Comparison of ENCODE assay signal across 8 cellular contexts in the genomic region with DNA sequence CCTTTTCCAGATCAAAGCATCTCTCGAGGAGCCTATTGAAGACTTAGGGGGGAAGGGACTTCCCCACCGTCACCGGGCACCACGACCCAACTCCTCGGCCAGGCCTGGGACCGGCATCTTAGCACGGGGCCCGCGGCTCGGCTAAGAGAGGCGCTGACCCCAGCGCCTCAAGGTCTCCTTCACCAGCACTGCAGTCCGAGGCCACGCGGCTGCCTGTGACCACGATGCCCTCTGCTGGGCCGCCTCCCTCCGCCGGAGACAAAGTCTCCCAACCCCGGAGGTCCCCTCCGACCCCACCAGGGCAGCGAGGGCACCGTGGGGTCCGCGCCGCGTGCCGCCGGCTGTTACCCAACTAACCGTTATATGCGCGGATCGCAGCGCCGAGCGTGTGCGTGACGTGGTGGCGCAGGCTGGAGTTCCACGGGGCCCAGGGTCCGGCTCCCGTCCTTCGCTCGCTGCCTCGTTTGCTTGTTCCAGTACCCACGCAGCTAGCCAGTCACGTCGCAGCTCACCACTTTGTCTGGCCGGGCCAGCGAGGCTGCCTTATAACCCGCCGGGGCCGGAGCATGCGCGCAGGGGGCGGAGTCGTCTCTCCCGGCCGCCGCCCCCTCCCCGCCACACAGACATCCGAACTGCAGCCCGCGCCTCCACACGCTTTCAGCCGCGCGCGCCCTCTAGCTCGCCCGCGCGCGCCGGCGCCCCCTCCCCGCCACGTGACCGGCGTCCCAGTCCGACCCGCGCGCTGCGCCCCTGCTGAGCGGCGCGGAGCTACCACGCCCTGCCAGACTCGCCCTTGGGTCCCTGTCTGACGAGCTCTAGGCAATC. TPM values are rescaled to one million over a fixed set of nuclear protein-coding genes. Genes with fewer than 3 reads are reported as not detected.
DNase-seq lines count a peak whose midpoint lies in the region; ATAC-seq and TF ChIP-seq lines count a peak whose summit lies in the region.

A gene with protein sequence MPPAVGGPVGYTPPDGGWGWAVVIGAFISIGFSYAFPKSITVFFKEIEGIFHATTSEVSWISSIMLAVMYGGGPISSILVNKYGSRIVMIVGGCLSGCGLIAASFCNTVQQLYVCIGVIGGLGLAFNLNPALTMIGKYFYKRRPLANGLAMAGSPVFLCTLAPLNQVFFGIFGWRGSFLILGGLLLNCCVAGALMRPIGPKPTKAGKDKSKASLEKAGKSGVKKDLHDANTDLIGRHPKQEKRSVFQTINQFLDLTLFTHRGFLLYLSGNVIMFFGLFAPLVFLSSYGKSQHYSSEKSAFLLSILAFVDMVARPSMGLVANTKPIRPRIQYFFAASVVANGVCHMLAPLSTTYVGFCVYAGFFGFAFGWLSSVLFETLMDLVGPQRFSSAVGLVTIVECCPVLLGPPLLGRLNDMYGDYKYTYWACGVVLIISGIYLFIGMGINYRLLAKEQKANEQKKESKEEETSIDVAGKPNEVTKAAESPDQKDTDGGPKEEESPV (minus strand): TSS at position 519 of the 825 bp plus-strand sequence. CDS start 26,888 bp downstream, outside the sequence.

- H3K36me3 ChIP-seq in Caco-2 (ENCODE audit: control insufficient read depth, insufficient read depth, low read length) (no peaks in the 10 kb centered on the region), mesenchymal stem cell (ENCODE audit: control insufficient read depth in 1 of 2, insufficient read depth in 2 of 2, low read depth in 1 of 2, low read length in 2 of 2) (peaks cover 0 to 8% of the 10 kb centered on the region in 2 experiments)
- H3K36me3 ChIP-seq in effector memory CD4-positive, alpha-beta T cell (ENCODE audit: control insufficient read depth, insufficient read depth, low read length), result no peaks in the 10 kb centered on the region

- H2BK120ac ChIP-seq in mesenchymal stem cell (ENCODE audit: low read depth, low read length), result peak within 1 kb of the TSS; percentile 73

- peaks cover 2% of the 10 kb centered on the region for H3K79me1 ChIP-seq in mesenchymal stem cell (replicated peaks; ENCODE audit: low read length, poor library complexity, severe bottlenecking)

- peak within 1 kb of the TSS; percentile 87 to 92 for H3K4ac ChIP-seq in mesenchymal stem cell (ENCODE audit: low read depth in 1 of 2, low read length in 2 of 2)

- H2AK5ac ChIP-seq in mesenchymal stem cell (ENCODE audit: low read length, severe bottlenecking), result peak within 1 kb of the TSS; percentile 70

- no TSS peak for BruUV-seq in Caco-2 (replicated peaks; lab: Mats Ljungman, UMichigan)

- peak within 1 kb of the TSS; percentile 92 for H3K9ac ChIP-seq in mesenchymal stem cell (ENCODE audit: low read length)

- H3K4me3 ChIP-seq in Caco-2 (ENCODE audit: low read depth, low read length) (peak within 1 kb of the TSS; percentile 69), mesenchymal stem cell (ENCODE audit: insufficient read depth in 1 of 2, low read depth in 1 of 2, low read length in 2 of 2) (peak within 1 kb of the TSS; percentile 90 to 91)
- H3K4me3 ChIP-seq in effector memory CD4-positive, alpha-beta T cell (ENCODE audit: insufficient read depth, low read depth, low read length, poor library complexity, severe bottlenecking), result peak within 1 kb of the TSS; percentile 95

- H3K27ac ChIP-seq in effector memory CD4-positive, alpha-beta T cell (ENCODE audit: insufficient read depth, low read length, poor library complexity, severe bottlenecking), result peak within 1 kb of the TSS; percentile 89
- peak within 1 kb of the TSS; percentile 94 for H3K27ac ChIP-seq in mesenchymal stem cell (ENCODE audit: low read length, poor library complexity, severe bottlenecking)

- H3K27me3 Mint-ChIP-seq in Caco-2 (ENCODE audit: insufficient read depth, unreplicated experiment), result no peaks in the 10 kb centered on the region

- DNase-seq in Caco-2 (peak; percentile 90 to 92), HT1080 (ENCODE audit: low read depth) (peak; percentile 96), mesenchymal stem cell (peak; percentile 95)
- DNase-seq in NK-92 treated with Interleukin-12 subunit alpha and Interleukin-12 subunit beta, amount 100 ng/mL, for 24 hours (lab: John Stamatoyannopoulos, UW), result peak; percentile 94
- peak; percentile 94 for DNase-seq in activated CD8-positive, alpha-beta memory T cell treated with anti-CD3 and anti-CD28 coated beads for 24 hours
- DNase-seq in effector memory CD4-positive, alpha-beta T cell, result peak; percentile 75 to 85 (median 81)
- peak; percentile 85 for DNase-seq in stimulated activated CD8-positive, alpha-beta memory T cell treated with anti-CD3 and anti-CD28 coated beads, Interleukin-12 subunit alpha, Interleukin-12 subunit beta, amount 100 ng/mL, for 24 hours (ENCODE audit: extremely low read depth)

- peak within 1 kb of the TSS in 1 of 2 experiments; percentile 96 for H3K23ac ChIP-seq in mesenchymal stem cell (ENCODE audit: low read length in 2 of 2)

- no peaks in the 10 kb centered on the region for H3K9me3 Mint-ChIP-seq in Caco-2 (ENCODE audit: unreplicated experiment)

- H3K4me1 ChIP-seq in Caco-2 (peaks cover 24% of the 10 kb centered on the region), mesenchymal stem cell (ENCODE audit: control insufficient read depth, insufficient read depth, low read depth, low read length) (peaks cover 7% of the 10 kb centered on the region)
- peaks cover 15% of the 10 kb centered on the region for H3K4me1 ChIP-seq in effector memory CD4-positive, alpha-beta T cell (ENCODE audit: control insufficient read depth, insufficient read depth, low read length, poor library complexity, severe bottlenecking)

- no peaks in the 10 kb centered on the region for H3K27me3 ChIP-seq in Caco-2 (replicated peaks; ENCODE audit: control insufficient read depth, insufficient read depth, low read length)
- no peaks in the 10 kb centered on the region for H3K27me3 ChIP-seq in effector memory CD4-positive, alpha-beta T cell (replicated peaks; ENCODE audit: control insufficient read depth, insufficient read depth, low read length, poor library complexity, severe bottlenecking)
- no peaks in the 10 kb centered on the region for H3K27me3 ChIP-seq in mesenchymal stem cell (ENCODE audit: control insufficient read depth in 1 of 2, insufficient read depth in 1 of 2, low read length in 2 of 2)

- H3K4me3 Mint-ChIP-seq in Caco-2 (ENCODE audit: unreplicated experiment), result peak within 1 kb of the TSS; percentile 89

- POLR2A ChIA-PET in Caco-2 (lab: Charles Lee), result interaction anchor here (0.6 to 1.3 kb wide), 16 partner anchors 18 to 257 kb away, joined by 3 to 12 read pairs (median 4); a partner anchor contains a TSS

- H4K8ac ChIP-seq in mesenchymal stem cell (ENCODE audit: low read length), result peak within 1 kb of the TSS; percentile 90

- intact Hi-C loops in Caco-2 (cut with micrococcal nuclease; ENCODE audit: unreplicated experiment), result loop anchor here (1.0 to 2.0 kb wide), 5 partner anchors 19 to 240 kb away; no protein-coding TSS in a partner anchor

- under 1% methylated on average over 91 of the region's 91 CpGs for WGBS in mesenchymal stem cell

- no peak for TF ChIP-seq CTCF in Caco-2 (IDR thresholded peaks at IDR 0.05; ENCODE audit: insufficient read depth in 1 of 2, low read depth in 1 of 2, low read length in 1 of 2, severe bottlenecking in 1 of 2, unreplicated experiment in 1 of 2)

- peak within 1 kb of the TSS; percentile 87 for H3K27ac Mint-ChIP-seq in Caco-2 (ENCODE audit: unreplicated experiment)

- H3K14ac ChIP-seq in mesenchymal stem cell (ENCODE audit: low read length in 2 of 2), result peak within 1 kb of the TSS in 1 of 2 experiments; percentile 96

- peak within 1 kb of the TSS; percentile 59 to 65 for H2BK12ac ChIP-seq in mesenchymal stem cell (ENCODE audit: low read length in 2 of 2)

- peak within 1 kb of the TSS; percentile 83 for H2BK15ac ChIP-seq in mesenchymal stem cell (ENCODE audit: low read depth, poor library complexity, severe bottlenecking)

- peak within 1 kb of the TSS; percentile 93 to 99 for H3K18ac ChIP-seq in mesenchymal stem cell (ENCODE audit: low read depth in 1 of 2, low read length in 2 of 2)

- peaks cover 20% of the 10 kb centered on the region for H3K4me1 Mint-ChIP-seq in Caco-2 (ENCODE audit: low read depth, unreplicated experiment)

- peak; percentile 50 for ATAC-seq in GM21367 (IDR thresholded peaks at IDR 0.05; ENCODE audit: unreplicated experiment)

- H3K36me3 Mint-ChIP-seq in Caco-2 (ENCODE audit: insufficient read depth, unreplicated experiment), result peaks cover 31% of the 10 kb centered on the region

- H4K91ac ChIP-seq in mesenchymal stem cell (ENCODE audit: low read length), result peak within 1 kb of the TSS; percentile 87

- H3K4me2 ChIP-seq in mesenchymal stem cell (ENCODE audit: low read length, poor library complexity, severe bottlenecking), result peak within 1 kb of the TSS; percentile 91

- H2AFZ ChIP-seq in mesenchymal stem cell (ENCODE audit: low read depth, low read length), result peak within 1 kb of the TSS; percentile 93

- H3K9me3 ChIP-seq in Caco-2 (no peaks in the 10 kb centered on the region), mesenchymal stem cell (ENCODE audit: control insufficient read depth, low read length) (no peaks in the 10 kb centered on the region)
- no peaks in the 10 kb centered on the region for H3K9me3 ChIP-seq in effector memory CD4-positive, alpha-beta T cell (ENCODE audit: control insufficient read depth, low read length)

- H2BK5ac ChIP-seq in mesenchymal stem cell (ENCODE audit: low read depth, low read length, poor library complexity, severe bottlenecking), result peak within 1 kb of the TSS; percentile 62

- CTCF ChIA-PET in Caco-2 (lab: Charles Lee), result interaction anchor here (0.6 to 1.3 kb wide), 5 partner anchors 85 to 239 kb away, joined by 3 to 17 read pairs (median 4); a partner anchor contains a TSS

RNA-seq across cellular contexts. Expression of the gene that starts here (rescaled TPM):
- 104 and 107 TPM in 2 replicates for total RNA-seq in Caco-2 (2022)
- total RNA-seq in HT1080 (2014; rRNA removed; shearing (Covaris generic)), result 113 and 130 TPM in 2 replicates
- polyA plus RNA-seq in HT1080 (2015; cell fraction: cytosol; rRNA removed), result 70.6 and 81.3 TPM in 2 replicates
- polyA plus RNA-seq in HT1080 (2015; cell fraction: nucleus; rRNA removed), result 201 and 219 TPM in 2 replicates
- polyA plus RNA-seq in mesenchymal stem cell (2013, experiment 1 of 2), result 35.0 TPM
- polyA plus RNA-seq in mesenchymal stem cell (2013, experiment 2 of 2), result 35.9 TPM

Comparison
In these comparisons a context has a peak if more than half of its experiments do, and no peak if none do; other contexts are left out.
1. Peak in every context shown above with its lines: DNase-seq, ATAC-seq, H3K4me3 ChIP-seq and H3K27ac ChIP-seq.